Comparison of ENCODE assay signal across 9 cellular contexts in genomic region chr17:47821031-47821423, GRCh38. TPM values are rescaled to one million over a fixed set of nuclear protein-coding genes. Genes with fewer than 3 reads are reported as not detected.
DNase-seq lines count a peak whose midpoint lies in the region; ATAC-seq, FAIRE-seq and TF ChIP-seq lines count a peak whose summit lies in the region.
"Had no signal": no experiment of that assay in that cellular context is flagged by ENCODE, and none has a peak within 500 bp of the region (broad histone marks: within the 10 kb centered on the region; RNA-seq: fewer than 3 reads in every experiment).

No MANE protein-coding gene starts in this region.

- CTCF ChIA-PET in AG04450 (lab: Charles Lee) = interaction anchor here (1.1 kb wide), 1 partner anchor 20 kb away, joined by 7 read pairs; the partner anchor contains the start of gene SCRN2

- H3K27me3 ChIP-seq in AG04450 (ENCODE audit: control insufficient read depth, insufficient read depth, low read length) (no peaks in the 10 kb centered on the region), HUES48 (ENCODE audit: control insufficient read depth, insufficient read depth, low read length) (no peaks in the 10 kb centered on the region), bronchial epithelial cell (ENCODE audit: control insufficient read depth, insufficient read depth, low read length) (no peaks in the 10 kb centered on the region), mucosa of stomach (ENCODE audit: control insufficient read depth, insufficient read depth, low read length) (no peaks in the 10 kb centered on the region)

- no peak for ATAC-seq in HG02798 (IDR thresholded peaks at IDR 0.05; ENCODE audit: poor library complexity, unreplicated experiment)

- H3K27ac ChIP-seq in AG04450 (ENCODE audit: low read depth, low read length) (no peak overlapping the region), HUES48 (ENCODE audit: low read depth, low read length) (peak overlapping the region; percentile 59)

- H3K4me1 ChIP-seq in HUES48 (ENCODE audit: control insufficient read depth, insufficient read depth, low read length) (peaks cover 7% of the 10 kb centered on the region), mucosa of stomach (ENCODE audit: control insufficient read depth, insufficient read depth, low read length) (peaks cover 44% of the 10 kb centered on the region)

- H3K4me3 ChIP-seq in AG04450 (ENCODE audit: low read depth, low read length) (peak overlapping the region; percentile 85), HUES48 (ENCODE audit: low read depth, low read length) (peak overlapping the region; percentile 93), bronchial epithelial cell (ENCODE audit: low read depth, low read length) (peak overlapping the region; percentile 46), mucosa of stomach (ENCODE audit: low read length) (peak overlapping the region; percentile 98)

- no peaks in the 10 kb centered on the region for H3K9me3 ChIP-seq in AG04450 (ENCODE audit: control insufficient read depth, insufficient read depth, low read length)
- H3K9me3 ChIP-seq in HUES48 (ENCODE audit: control insufficient read depth, insufficient read depth, low read length) = no peaks in the 10 kb centered on the region
- H3K9me3 ChIP-seq in mucosa of stomach (ENCODE audit: control insufficient read depth, low read length) = no peaks in the 10 kb centered on the region

- no peak for FAIRE-seq in bronchial epithelial cell (lab: Jason Lieb, UNC)

- POLR2A ChIA-PET in AG04450 (lab: Yijun Ruan, JAX) = interaction anchor here (1.0 to 1.4 kb wide), 2 partner anchors 10 to 11 kb away, joined by 8 to 19 read pairs; partner anchors contain the start of genes LRRC46 and MRPL10

- DNase-seq in AG04450 (ENCODE audit: low read depth, low spot score) (no peak), bronchial epithelial cell (ENCODE audit: low read depth) (no peak), medulla oblongata (ENCODE audit: extremely low spot score) (no peak), KBM-7 (no peak)
- DNase-seq in NK-92 treated with Interleukin-12 subunit alpha and Interleukin-12 subunit beta, amount 100 ng/mL, for 24 hours (lab: John Stamatoyannopoulos, UW) = no peak

- TF ChIP-seq CTCF in AG04450 (IDR thresholded peaks at IDR 0.05; ENCODE audit: low read depth, low read length) (no peak), bronchial epithelial cell (IDR thresholded peaks at IDR 0.05; ENCODE audit: insufficient read depth, low read length, severe bottlenecking) (no peak)

- in situ Hi-C loops in KBM-7 (cut with MboI; ENCODE audit: low pct_unique_long_range_greater_than_20kb, low sequenced_read_pairs) = no loop called here

- H3K36me3 ChIP-seq in HUES48 (ENCODE audit: control insufficient read depth, insufficient read depth, low read length) (peaks cover 24% of the 10 kb centered on the region), bronchial epithelial cell (ENCODE audit: control insufficient read depth, insufficient read depth, low read length) (peaks cover 19% of the 10 kb centered on the region), mucosa of stomach (ENCODE audit: control insufficient read depth, insufficient read depth, low read length) (peaks cover 42% of the 10 kb centered on the region)

- peak overlapping the region; percentile 36; the same call in 1 of the 2 replicates for H3K9ac ChIP-seq in HUES48 (ENCODE audit: low read depth, low read length)
- peak overlapping the region; percentile 94 for H3K9ac ChIP-seq in mucosa of stomach (ENCODE audit: low read length)

RNA-seq across cellular contexts. Expression of gene OSBPL7, which starts 0.6 kb away (rescaled TPM):
- 5.3 and 6.2 TPM in 2 replicates for polyA plus RNA-seq in AG04450 (2011; rRNA removed)
- polyA minus RNA-seq in AG04450 (2011; rRNA and poly(A)+ RNA removed) = 10.3 and 12.3 TPM in 2 replicates
- 1.3 and 1.5 TPM in 2 replicates for total RNA-seq in bronchial epithelial cell

RNA-seq across cellular contexts. Expression of gene MRPL10, which starts 10.3 kb away (rescaled TPM):
- polyA plus RNA-seq in AG04450 (2011; rRNA removed) = 62.9 and 64.4 TPM in 2 replicates
- 65.8 and 78.0 TPM in 2 replicates for polyA minus RNA-seq in AG04450 (2011; rRNA and poly(A)+ RNA removed)
- 9.6 and 14.0 TPM in 2 replicates for total RNA-seq in bronchial epithelial cell

RNA-seq across cellular contexts. Expression of gene LRRC46, which starts 10.4 kb away (rescaled TPM):
- 0.55 and 0.67 TPM in 2 replicates for polyA plus RNA-seq in AG04450 (2011; rRNA removed)
- polyA minus RNA-seq in AG04450 (2011; rRNA and poly(A)+ RNA removed) = 0.37 and 0.52 TPM in 2 replicates
- total RNA-seq in bronchial epithelial cell = not detected in 2 replicates
- total RNA-seq: SK-MEL-5 had no signal

RNA-seq across cellular contexts. Expression of gene SCRN2, which starts 20.0 kb away (rescaled TPM):
- 13.3 and 17.2 TPM in 2 replicates for polyA plus RNA-seq in AG04450 (2011; rRNA removed)
- polyA minus RNA-seq in AG04450 (2011; rRNA and poly(A)+ RNA removed) = 9.9 and 10.7 TPM in 2 replicates
- 23.7 and 28.2 TPM in 2 replicates for total RNA-seq in bronchial epithelial cell

RNA-seq across cellular contexts. Expression of gene SP6, which starts 29.9 kb away (rescaled TPM):
- 0.04 and 0.05 TPM in 2 replicates for polyA plus RNA-seq in AG04450 (2011; rRNA removed)
- polyA minus RNA-seq in AG04450 (2011; rRNA and poly(A)+ RNA removed) = 0.09 and 0.37 TPM in 2 replicates
- 0.79 and 2.4 TPM in 2 replicates for total RNA-seq in bronchial epithelial cell

Comparison
In these comparisons a context has a peak if more than half of its experiments do, and no peak if none do; other contexts are left out.
1. H3K4me3 ChIP-seq: peak in every context shown above with its lines; median percentile 98 in mucosa of stomach; 93 in HUES48; 85 in AG04450; 46 in bronchial epithelial cell.